Comparison of ENCODE assay signal across 10 cellular contexts in the genomic region with DNA sequence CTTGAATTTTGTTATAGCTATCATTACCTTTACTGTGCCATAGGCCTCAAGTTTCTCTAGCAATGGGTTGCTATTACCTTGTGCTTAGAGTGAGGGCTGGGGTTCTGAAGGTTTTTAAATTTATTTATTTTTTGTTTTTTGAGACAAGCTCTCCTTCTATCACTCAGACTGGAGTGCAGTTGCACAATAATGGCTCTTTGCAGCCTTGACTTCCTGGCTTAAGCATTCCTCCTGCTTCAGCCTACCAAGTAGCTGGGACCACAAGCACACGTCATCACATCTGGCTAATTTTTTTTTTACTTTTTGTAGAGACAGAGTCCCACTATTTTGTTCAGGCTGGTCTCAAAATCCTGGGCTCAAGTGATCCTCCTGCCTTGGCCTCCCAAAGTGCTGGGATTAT. TPM values are rescaled to one million over a fixed set of nuclear protein-coding genes. Genes with fewer than 3 reads are reported as not detected.
A peak's percentile ranks its signal among the peaks of the same experiment; 100 is the strongest.
DNase-seq lines count a peak whose midpoint lies in the region; ATAC-seq and TF ChIP-seq lines count a peak whose summit lies in the region.
"Had no signal": no experiment of that assay in that cellular context is flagged by ENCODE, and none has a peak within 500 bp of the region (broad histone marks: within the 10 kb centered on the region; RNA-seq: fewer than 3 reads in every experiment).

No MANE protein-coding gene starts in this region.

- H3K36me3 Mint-ChIP-seq in HFFc6 (ENCODE audit: low read depth) (no peaks in the 10 kb centered on the region; the same call in none of the 2 replicates), T-helper 17 cell (ENCODE audit: low read depth) (peaks cover 3% of the 10 kb centered on the region)

- intact Hi-C loops in left lung (cut with DNase I), result no loop called here
- intact Hi-C loops in PC-3 (cut with micrococcal nuclease), result no loop called here

- H3K4me3 Mint-ChIP-seq in HFFc6, result no peak overlapping the region
- no peak overlapping the region for H3K4me3 Mint-ChIP-seq in T-helper 17 cell

- no peaks in the 10 kb centered on the region for H3K9me2 ChIP-seq in PC-3 (replicated peaks; ENCODE audit: low read length)

- H3K27me3 Mint-ChIP-seq in HFFc6 (ENCODE audit: insufficient read depth), result no peaks in the 10 kb centered on the region
- no peaks in the 10 kb centered on the region for H3K27me3 Mint-ChIP-seq in T-helper 17 cell
- H3K27me3 Mint-ChIP-seq: CD4-positive, alpha-beta memory T cell had no signal

- peaks cover 5% of the 10 kb centered on the region; the same call in 1 of the 2 replicates for H3K4me1 Mint-ChIP-seq in HFFc6 (ENCODE audit: low read depth)
- H3K4me1 Mint-ChIP-seq in T-helper 17 cell, result peaks cover 18% of the 10 kb centered on the region

- no peaks in the 10 kb centered on the region for H3K79me2 ChIP-seq in PC-3 (ENCODE audit: low read length)

- no peaks in the 10 kb centered on the region for H4K20me1 ChIP-seq in PC-3 (ENCODE audit: low read length)

- H3F3A ChIP-seq in PC-3 (ENCODE audit: low read length, unreplicated experiment), result no peaks in the 10 kb centered on the region

- H3K4me3 ChIP-seq in left lung (no peak overlapping the region), PC-3 (ENCODE audit: low read length) (no peak overlapping the region)

- peak overlapping the region in 1 of 2 donors; percentile 90 for H3K27ac ChIP-seq in left lung
- no peak overlapping the region for H3K27ac ChIP-seq in PC-3 (ENCODE audit: low read length)

- ATAC-seq in T-helper 17 cell, result no peak
- peak; percentile 83 for ATAC-seq in left lung
- no peak for ATAC-seq in PC-3
- no peak for ATAC-seq in HG03354 (IDR thresholded peaks at IDR 0.05; ENCODE audit: poor library complexity, severe bottlenecking, unreplicated experiment)

- no peak overlapping the region for H3K4me2 ChIP-seq in PC-3 (ENCODE audit: low read length)

- H3K27ac Mint-ChIP-seq in HFFc6, result peak overlapping the region; percentile 38
- H3K27ac Mint-ChIP-seq in T-helper 17 cell, result peak overlapping the region; percentile 47

- H3K36me3 ChIP-seq in left lung (peaks cover 0 to 7% of the 10 kb centered on the region in 2 donors), PC-3 (ENCODE audit: low read depth, low read length) (no peaks in the 10 kb centered on the region)

- DNase-seq in Ammon's horn (ENCODE audit: low spot score) (peak; percentile 7), HFFc6 (peak; percentile 52), T-helper 17 cell (no peak), left lung (no peak), PC-3 (no peak), COLO668 (lab: John Stamatoyannopoulos, UW; ENCODE audit: unreplicated experiment) (no peak)
- no peak for DNase-seq in activated CD4-positive, alpha-beta T cell treated with anti-CD3 and anti-CD28 coated beads for 4 hours
- DNase-seq: CD4-positive, alpha-beta memory T cell; NCI-H1092 had no signal

- no peaks in the 10 kb centered on the region for H3K9me3 Mint-ChIP-seq in HFFc6
- H3K9me3 Mint-ChIP-seq: CD4-positive, alpha-beta memory T cell had no signal

- TF ChIP-seq CTCF in HFFc6 (IDR thresholded peaks at IDR 0.05) (no peak), left lung (IDR thresholded peaks at IDR 0.05) (no peak), PC-3 (conservative IDR thresholded peaks at IDR 0.05; ENCODE audit: low read depth, low read length) (no peak)

- no peaks in the 10 kb centered on the region for H3K27me3 ChIP-seq in left lung
- H3K27me3 ChIP-seq in PC-3 (ENCODE audit: low read length), result no peaks in the 10 kb centered on the region

- CTCF ChIA-PET in PC-3 (lab: Charles Lee), result no interaction called here

- H3K9ac ChIP-seq in PC-3 (ENCODE audit: low read length), result no peak overlapping the region

- H3K9me3 ChIP-seq in T-helper 17 cell (ENCODE audit: control insufficient read depth, low read length, poor library complexity, severe bottlenecking) (no peaks in the 10 kb centered on the region), left lung (no peaks in the 10 kb centered on the region), PC-3 (ENCODE audit: low read length) (no peaks in the 10 kb centered on the region)

- no peak overlapping the region for H2AFZ ChIP-seq in PC-3 (ENCODE audit: low read length)

- POLR2A ChIA-PET in PC-3 (lab: Charles Lee; ENCODE audit: unreplicated experiment), result interaction anchor here (0.6 kb wide), 1 partner anchor 67 kb away, joined by 3 read pairs; no protein-coding TSS in a partner anchor

- H3K4me1 ChIP-seq in left lung (peaks cover 16 to 33% of the 10 kb centered on the region in 2 donors), PC-3 (ENCODE audit: insufficient read depth, low read length) (no peaks in the 10 kb centered on the region)

- BruUV-seq in PC-3 (replicated peaks; lab: Mats Ljungman, UMichigan), result no TSS peak

RNA-seq across cellular contexts. Expression of a gene that starts 41.5 kb away (rescaled TPM):
- total RNA-seq in HFFc6 (2021; fragmentation: NEBNext Ultra II Directional; extraction: Animal tissue kit (Norgen Biotek cat#: 25700)), result 10 to 100 TPM; 29.2 to 31.8 (median 31.0) TPM
- total RNA-seq in T-helper 17 cell (10 to 100 TPM; 19.6 to 22.8 TPM), left lung (10 to 100 TPM; 45.8 to 64.5 TPM), PC-3 (2014; rRNA removed) (25.1 and 34.8 TPM in 2 replicates)

Comparison
In these comparisons a context has a peak if more than half of its experiments do, and no peak if none do; other contexts are left out.
1. DNase-seq: peak in Ammon's horn (single experiment) and HFFc6 (single experiment); none in T-helper 17 cell (0 of 3), left lung (0 of 2), PC-3 (single experiment), COLO668 (single experiment) and activated CD4-positive, alpha-beta T cell treated with anti-CD3 and anti-CD28 coated beads for 4 hours (0 of 2).